Comparison of ENCODE assay signal across 22 cellular contexts in the genomic region with DNA sequence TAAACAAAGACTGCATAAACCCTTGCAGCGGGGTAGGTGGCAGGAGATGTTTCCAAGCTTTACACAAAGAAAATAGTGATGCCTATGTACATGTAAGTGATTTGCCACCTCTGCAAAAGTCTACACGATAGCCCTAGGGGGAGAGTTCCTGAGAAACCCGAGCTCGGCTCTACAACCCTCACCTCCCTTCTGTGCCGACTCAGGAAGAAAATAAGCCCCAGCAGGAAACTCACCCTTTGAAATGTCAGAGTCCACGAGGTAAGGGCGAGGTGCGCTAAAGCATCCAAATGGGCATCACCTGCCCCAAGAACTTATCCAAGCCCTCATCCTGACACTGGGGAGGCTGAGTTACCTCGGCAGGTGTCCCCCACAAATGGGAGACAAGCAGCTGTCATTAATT.
DNase-seq lines count a peak whose midpoint lies in the region; ATAC-seq and TF ChIP-seq lines count a peak whose summit lies in the region.
"Had no signal": no experiment of that assay in that cellular context is flagged by ENCODE, and none has a peak within 500 bp of the region (broad histone marks: within the 10 kb centered on the region; RNA-seq: fewer than 3 reads in every experiment).

No MANE protein-coding gene starts in this region.

- H3K27me3 ChIP-seq in body of pancreas (no peaks in the 10 kb centered on the region), neural cell (ENCODE audit: insufficient read depth, low read depth, low read length) (no peaks in the 10 kb centered on the region)
- H3K27me3 ChIP-seq: sigmoid colon, tibial nerve had no signal

- H3K4me3 ChIP-seq in body of pancreas (no peak overlapping the region), neural cell (ENCODE audit: low read length) (peak overlapping the region; percentile 28), foreskin fibroblast (ENCODE audit: low read depth in 1 of 2, low read length in 2 of 2) (no peak overlapping the region)
- H3K4me3 ChIP-seq: gastroesophageal sphincter, lower lobe of right lung, mucosa of descending colon, prostate gland, sigmoid colon, tibial nerve had no signal

- TF ChIP-seq POLR2A in body of pancreas (IDR thresholded peaks at IDR 0.05) = no peak

- peak overlapping the region; percentile 43 for H3K9ac ChIP-seq in neural cell (ENCODE audit: low read length)
- H3K9ac ChIP-seq: SK-N-SH had no signal

- intact Hi-C loops in body of pancreas (cut with DNase I) = no loop called here

- TF ChIP-seq CTCF in body of pancreas (IDR thresholded peaks at IDR 0.05) (no peak), neural cell (IDR thresholded peaks at IDR 0.05; ENCODE audit: poor library complexity, severe bottlenecking) (no peak), foreskin fibroblast (IDR thresholded peaks at IDR 0.05; ENCODE audit: low read depth, low read length) (no peak)

- DNase-seq in NCI-H1092 (lab: John Stamatoyannopoulos, UW) (peak; percentile 17), NCI-H2107 treated with DMSO at 0.1 percent for 48 hours (lab: John Stamatoyannopoulos, UW; ENCODE audit: unreplicated experiment) (peak; percentile 60), body of pancreas (no peak), HK-2 (ENCODE audit: unreplicated experiment) (no peak), foreskin fibroblast (no peak)
- DNase-seq: activated B cell treated with CpG ODN at 0.5 μM for 24 hours; activated naive CD4-positive, alpha-beta T cell treated with anti-CD3 and anti-CD28 coated beads, Interleukin-2, amount 10 ng/mL, durations not matched to agents 7 days and 5 days; amygdala; KG1; lower lobe of right lung; MM.1S; mucosa of descending colon; sigmoid colon; SK-N-SH; stimulated activated CD4-positive, alpha-beta T cell treated with anti-CD3 and anti-CD28 coated beads, Interleukin-15, amount 100 ng/mL, for 24 hours; stimulated activated naive CD8-positive, alpha-beta T cell treated with anti-CD3 and anti-CD28 coated beads, Interleukin-15, amount 100 ng/mL, for 72 hours had no signal

- ATAC-seq in body of pancreas (no peak), HG03097 (IDR thresholded peaks at IDR 0.05; ENCODE audit: low FRiP score, unreplicated experiment) (no peak)
- ATAC-seq: gastroesophageal sphincter; mucosa of descending colon; stimulated activated naive CD8-positive, alpha-beta T cell treated with anti-CD3 and anti-CD28 coated beads, Interleukin-15, amount 100 ng/mL, for 72 hours had no signal

- no peaks in the 10 kb centered on the region for H3F3A ChIP-seq in neural cell (ENCODE audit: insufficient read depth, low read length, poor library complexity, severe bottlenecking)

- peaks cover 27% of the 10 kb centered on the region for H3K4me1 ChIP-seq in body of pancreas
- H3K4me1 ChIP-seq: gastroesophageal sphincter, lower lobe of right lung, prostate gland, sigmoid colon had no signal

- peak overlapping the region; percentile 5 for H2AFZ ChIP-seq in neural cell (ENCODE audit: low read depth, low read length)

- no peaks in the 10 kb centered on the region for H3K9me2 ChIP-seq in neural cell (ENCODE audit: insufficient read depth, low read length)
- H3K9me2 ChIP-seq: SK-N-SH had no signal

- H3K9me3 ChIP-seq in body of pancreas (no peaks in the 10 kb centered on the region), neural cell (ENCODE audit: low read length) (no peaks in the 10 kb centered on the region)
- H3K9me3 ChIP-seq: gastroesophageal sphincter, lower lobe of right lung, mucosa of descending colon, prostate gland, sigmoid colon, SK-N-SH, tibial nerve had no signal

- TF ChIP-seq RAD21 in neural cell (conservative IDR thresholded peaks at IDR 0.05) = no peak

- H3K4me2 ChIP-seq in neural cell (ENCODE audit: low read length) = peak overlapping the region; percentile 32
- H3K4me2 ChIP-seq: SK-N-SH had no signal

- H3K36me3 ChIP-seq in body of pancreas (replicated peaks in 1 of 2; ENCODE audit: insufficient read depth in 1 of 2, low read depth in 2 of 2) = no peaks in the 10 kb centered on the region
- no peaks in the 10 kb centered on the region for H3K36me3 ChIP-seq in neural cell (ENCODE audit: insufficient read depth, low read length)
- H3K36me3 ChIP-seq: gastroesophageal sphincter, lower lobe of right lung, prostate gland, sigmoid colon, tibial nerve had no signal

- no peak for TF ChIP-seq EP300 in neural cell (conservative IDR thresholded peaks at IDR 0.05; ENCODE audit: poor library complexity, severe bottlenecking)

- H4K20me1 ChIP-seq in neural cell (ENCODE audit: insufficient read depth) = no peaks in the 10 kb centered on the region

- no peaks in the 10 kb centered on the region for H3K79me2 ChIP-seq in neural cell (replicated peaks; ENCODE audit: insufficient read depth, low read length)

- 69 to 74% methylated on average over 9 of the region's 9 CpGs for WGBS in body of pancreas, 2 donors

- H3K27ac ChIP-seq in body of pancreas (peak overlapping the region in 3 of 4 donors; percentile 28 to 80 (median 61)), neural cell (ENCODE audit: low read length) (peak overlapping the region; percentile 81)
- H3K27ac ChIP-seq: C4-2B, gastroesophageal sphincter, lower lobe of right lung, prostate gland, sigmoid colon, tibial nerve had no signal

TF ChIP-seq in neural cell, 6 proteins besides CTCF, POLR2A, EP300 and RAD21:
- TF ChIP-seq EZH2 (IDR thresholded peaks at IDR 0.05; ENCODE audit: borderline replicate concordance, insufficient read depth, low read length, poor library complexity, severe bottlenecking) (no peak), POLR2AphosphoS5 (IDR thresholded peaks at IDR 0.05) (no peak), SMC3 (conservative IDR thresholded peaks at IDR 0.05; ENCODE audit: poor library complexity) (no peak), TAF1 (IDR thresholded peaks at IDR 0.05; ENCODE audit: low read depth) (no peak), MXI1 (conservative IDR thresholded peaks at IDR 0.05; ENCODE audit: poor library complexity, severe bottlenecking) (no peak)
- TF ChIP-seq, protein P1, sequence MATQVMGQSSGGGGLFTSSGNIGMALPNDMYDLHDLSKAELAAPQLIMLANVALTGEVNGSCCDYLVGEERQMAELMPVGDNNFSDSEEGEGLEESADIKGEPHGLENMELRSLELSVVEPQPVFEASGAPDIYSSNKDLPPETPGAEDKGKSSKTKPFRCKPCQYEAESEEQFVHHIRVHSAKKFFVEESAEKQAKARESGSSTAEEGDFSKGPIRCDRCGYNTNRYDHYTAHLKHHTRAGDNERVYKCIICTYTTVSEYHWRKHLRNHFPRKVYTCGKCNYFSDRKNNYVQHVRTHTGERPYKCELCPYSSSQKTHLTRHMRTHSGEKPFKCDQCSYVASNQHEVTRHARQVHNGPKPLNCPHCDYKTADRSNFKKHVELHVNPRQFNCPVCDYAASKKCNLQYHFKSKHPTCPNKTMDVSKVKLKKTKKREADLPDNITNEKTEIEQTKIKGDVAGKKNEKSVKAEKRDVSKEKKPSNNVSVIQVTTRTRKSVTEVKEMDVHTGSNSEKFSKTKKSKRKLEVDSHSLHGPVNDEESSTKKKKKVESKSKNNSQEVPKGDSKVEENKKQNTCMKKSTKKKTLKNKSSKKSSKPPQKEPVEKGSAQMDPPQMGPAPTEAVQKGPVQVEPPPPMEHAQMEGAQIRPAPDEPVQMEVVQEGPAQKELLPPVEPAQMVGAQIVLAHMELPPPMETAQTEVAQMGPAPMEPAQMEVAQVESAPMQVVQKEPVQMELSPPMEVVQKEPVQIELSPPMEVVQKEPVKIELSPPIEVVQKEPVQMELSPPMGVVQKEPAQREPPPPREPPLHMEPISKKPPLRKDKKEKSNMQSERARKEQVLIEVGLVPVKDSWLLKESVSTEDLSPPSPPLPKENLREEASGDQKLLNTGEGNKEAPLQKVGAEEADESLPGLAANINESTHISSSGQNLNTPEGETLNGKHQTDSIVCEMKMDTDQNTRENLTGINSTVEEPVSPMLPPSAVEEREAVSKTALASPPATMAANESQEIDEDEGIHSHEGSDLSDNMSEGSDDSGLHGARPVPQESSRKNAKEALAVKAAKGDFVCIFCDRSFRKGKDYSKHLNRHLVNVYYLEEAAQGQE (IDR thresholded peaks at IDR 0.05; ENCODE audit: borderline replicate concordance) = no peak
TF ChIP-seq in neural cell: peak in this region for 0.

Comparison
In these comparisons a context has a peak if more than half of its experiments do, and no peak if none do; other contexts are left out.
1. DNase-seq: peak in NCI-H1092 (single experiment) and NCI-H2107 treated with DMSO at 0.1 percent for 48 hours (single experiment); none in body of pancreas (0 of 4), HK-2 (single experiment) and foreskin fibroblast (0 of 2).